27 cellular contexts compared by ENCODE assay signal in the genomic region with DNA sequence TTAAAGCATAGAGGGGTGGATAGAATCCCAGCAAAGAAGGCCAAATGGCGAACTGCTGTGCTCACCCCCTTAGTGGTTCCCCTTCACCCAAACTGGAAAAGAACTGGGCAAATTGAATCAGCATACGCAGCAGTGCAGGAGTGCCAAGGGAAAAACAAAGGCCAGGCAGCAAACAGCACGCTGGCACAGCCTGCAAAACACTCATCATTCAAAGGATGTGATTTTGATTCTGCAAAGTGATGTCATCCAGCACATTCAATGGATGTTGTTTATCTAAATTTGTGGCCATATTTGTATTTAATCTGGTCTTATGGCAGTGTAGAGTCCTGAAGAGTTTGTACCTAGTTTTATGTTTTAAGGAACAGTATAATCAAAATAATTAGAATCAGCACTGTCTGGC.
A peak's percentile ranks its signal among the peaks of the same experiment; 100 is the strongest.
DNase-seq lines count a peak whose midpoint lies in the region; ATAC-seq lines count a peak whose summit lies in the region.
"Had no signal": no experiment of that assay in that cellular context is flagged by ENCODE, and none has a peak within 500 bp of the region (broad histone marks: within the 10 kb centered on the region; RNA-seq: fewer than 3 reads in every experiment).

No MANE protein-coding gene starts in this region.

- POLR2A ChIA-PET in activated CD4-positive, alpha-beta memory T cell treated with anti-CD3 and anti-CD28 coated beads for 36 hours (lab: Charles Lee) = no interaction called here
- POLR2A ChIA-PET in activated CD4-positive, alpha-beta memory T cell treated with anti-CD3 and anti-CD28 coated beads, Interleukin-2, amount 10 ng/mL, durations not matched to agents 7 days and 5 days (lab: Charles Lee) = no interaction called here

- H3K27me3 Mint-ChIP-seq in activated CD4-positive, alpha-beta memory T cell treated with anti-CD3 and anti-CD28 coated beads for 36 hours = no peaks in the 10 kb centered on the region
- peaks cover 2% of the 10 kb centered on the region for H3K27me3 Mint-ChIP-seq in activated CD4-positive, alpha-beta memory T cell treated with anti-CD3 and anti-CD28 coated beads, Interleukin-2, amount 10 ng/mL, durations not matched to agents 7 days and 5 days
- H3K27me3 Mint-ChIP-seq in effector memory CD8-positive, alpha-beta T cell = no peaks in the 10 kb centered on the region
- H3K27me3 Mint-ChIP-seq: activated T-cell treated with anti-CD3 and anti-CD28 coated beads, Interleukin-2, amount 50 U/mL, for 24 hours; CD4-positive, alpha-beta memory T cell; stimulated activated naive CD8-positive, alpha-beta T cell treated with anti-CD3 and anti-CD28 coated beads, Interleukin-15, amount 100 ng/mL, for 72 hours had no signal

- no peaks in the 10 kb centered on the region for H3K9me3 Mint-ChIP-seq in activated CD4-positive, alpha-beta memory T cell treated with anti-CD3 and anti-CD28 coated beads for 36 hours
- H3K9me3 Mint-ChIP-seq in activated CD4-positive, alpha-beta memory T cell treated with anti-CD3 and anti-CD28 coated beads, Interleukin-2, amount 10 ng/mL, durations not matched to agents 7 days and 5 days = no peaks in the 10 kb centered on the region
- no peaks in the 10 kb centered on the region for H3K9me3 Mint-ChIP-seq in effector memory CD8-positive, alpha-beta T cell
- H3K9me3 Mint-ChIP-seq: activated T-cell treated with anti-CD3 and anti-CD28 coated beads, Interleukin-2, amount 50 U/mL, for 24 hours; H9; immature natural killer cell; naive thymus-derived CD4-positive, alpha-beta T cell; stimulated activated naive CD8-positive, alpha-beta T cell treated with anti-CD3 and anti-CD28 coated beads, Interleukin-15, amount 100 ng/mL, for 72 hours had no signal

- H3K4me3 Mint-ChIP-seq in activated CD4-positive, alpha-beta memory T cell treated with anti-CD3 and anti-CD28 coated beads for 36 hours = no peak overlapping the region
- no peak overlapping the region for H3K4me3 Mint-ChIP-seq in activated CD4-positive, alpha-beta memory T cell treated with anti-CD3 and anti-CD28 coated beads, Interleukin-2, amount 10 ng/mL, durations not matched to agents 7 days and 5 days
- H3K4me3 Mint-ChIP-seq in effector memory CD8-positive, alpha-beta T cell = no peak overlapping the region
- H3K4me3 Mint-ChIP-seq: activated T-cell treated with anti-CD3 and anti-CD28 coated beads, Interleukin-2, amount 50 U/mL, for 24 hours; CD4-positive, alpha-beta memory T cell; H9; immature natural killer cell; naive thymus-derived CD4-positive, alpha-beta T cell; stimulated activated naive CD8-positive, alpha-beta T cell treated with anti-CD3 and anti-CD28 coated beads, Interleukin-15, amount 100 ng/mL, for 72 hours had no signal

- no peaks in the 10 kb centered on the region for H3K36me3 Mint-ChIP-seq in activated CD4-positive, alpha-beta memory T cell treated with anti-CD3 and anti-CD28 coated beads for 36 hours
- H3K36me3 Mint-ChIP-seq in activated CD4-positive, alpha-beta memory T cell treated with anti-CD3 and anti-CD28 coated beads, Interleukin-2, amount 10 ng/mL, durations not matched to agents 7 days and 5 days (ENCODE audit: low read depth) = no peaks in the 10 kb centered on the region
- no peaks in the 10 kb centered on the region for H3K36me3 Mint-ChIP-seq in effector memory CD8-positive, alpha-beta T cell (ENCODE audit: insufficient read depth)
- H3K36me3 Mint-ChIP-seq: CD4-positive, alpha-beta memory T cell; immature natural killer cell; naive thymus-derived CD4-positive, alpha-beta T cell had no signal

- H3K27ac ChIP-seq in temporal lobe (ENCODE audit: low read depth, low read length) = peak overlapping the region; percentile 96
- H3K27ac ChIP-seq: brain microvascular endothelial cell, gastrocnemius medialis, left lung had no signal

- peak overlapping the region; percentile 13 for H3K27ac Mint-ChIP-seq in activated CD4-positive, alpha-beta memory T cell treated with anti-CD3 and anti-CD28 coated beads for 36 hours
- no peak overlapping the region for H3K27ac Mint-ChIP-seq in activated CD4-positive, alpha-beta memory T cell treated with anti-CD3 and anti-CD28 coated beads, Interleukin-2, amount 10 ng/mL, durations not matched to agents 7 days and 5 days
- peak overlapping the region; percentile 28 to 44 for H3K27ac Mint-ChIP-seq in effector memory CD8-positive, alpha-beta T cell
- H3K27ac Mint-ChIP-seq: activated T-cell treated with anti-CD3 and anti-CD28 coated beads, Interleukin-2, amount 50 U/mL, for 24 hours; immature natural killer cell; stimulated activated naive CD8-positive, alpha-beta T cell treated with anti-CD3 and anti-CD28 coated beads, Interleukin-15, amount 100 ng/mL, for 72 hours had no signal

- ATAC-seq in effector memory CD8-positive, alpha-beta T cell (replicated peaks) = no peak
- ATAC-seq in left ventricle myocardium superior = no peak
- ATAC-seq: gastrocnemius medialis; left lung; naive thymus-derived CD4-positive, alpha-beta T cell; stimulated activated naive CD8-positive, alpha-beta T cell treated with anti-CD3 and anti-CD28 coated beads, Interleukin-15, amount 100 ng/mL, for 72 hours had no signal

- intact Hi-C loops in activated CD4-positive, alpha-beta memory T cell treated with anti-CD3 and anti-CD28 coated beads for 36 hours (cut with micrococcal nuclease) = no loop called here
- intact Hi-C loops in left ventricle myocardium superior (cut with micrococcal nuclease) = no loop called here

- H3K4me1 Mint-ChIP-seq in activated CD4-positive, alpha-beta memory T cell treated with anti-CD3 and anti-CD28 coated beads for 36 hours (ENCODE audit: low read depth) = peaks cover 4% of the 10 kb centered on the region
- H3K4me1 Mint-ChIP-seq in activated CD4-positive, alpha-beta memory T cell treated with anti-CD3 and anti-CD28 coated beads, Interleukin-2, amount 10 ng/mL, durations not matched to agents 7 days and 5 days = no peaks in the 10 kb centered on the region
- H3K4me1 Mint-ChIP-seq in effector memory CD8-positive, alpha-beta T cell (ENCODE audit: low read depth in 2 of 2) = no peaks in the 10 kb centered on the region
- H3K4me1 Mint-ChIP-seq: immature natural killer cell had no signal

- CTCF ChIA-PET in activated CD4-positive, alpha-beta memory T cell treated with anti-CD3 and anti-CD28 coated beads for 36 hours (lab: Charles Lee) = no interaction called here
- CTCF ChIA-PET in activated CD4-positive, alpha-beta memory T cell treated with anti-CD3 and anti-CD28 coated beads, Interleukin-2, amount 10 ng/mL, durations not matched to agents 7 days and 5 days (lab: Charles Lee) = interaction anchor here (1.3 kb wide), 1 partner anchor 17 kb away, joined by 3 read pairs; no protein-coding TSS in a partner anchor

- DNase-seq in activated CD4-positive, alpha-beta memory T cell treated with anti-CD3 and anti-CD28 coated beads for 36 hours = no peak
- DNase-seq in activated CD4-positive, alpha-beta memory T cell treated with anti-CD3 and anti-CD28 coated beads, Interleukin-2, amount 10 ng/mL, durations not matched to agents 7 days and 5 days = no peak
- DNase-seq in effector memory CD8-positive, alpha-beta T cell = no peak
- peak; percentile 68 for DNase-seq in medulla oblongata (ENCODE audit: extremely low spot score)
- no peak for DNase-seq in NCI-H2107 treated with DMSO at 0.1 percent for 48 hours (lab: John Stamatoyannopoulos, UW; ENCODE audit: unreplicated experiment)
- DNase-seq in OCI-M1 (lab: John Stamatoyannopoulos, UW) = no peak
- DNase-seq in left ventricle myocardium superior = no peak
- DNase-seq: activated CD4-positive, alpha-beta T cell treated with anti-CD3 and anti-CD28 coated beads for 48 hours; activated gamma-delta T cell treated with Interleukin-2 at 50 U/mL for 16 hours; activated T-cell treated with anti-CD3 and anti-CD28 coated beads, Interleukin-2, amount 50 U/mL, for 24 hours; brain microvascular endothelial cell; CD4-positive, alpha-beta memory T cell; DMS153; effector CD8-positive, alpha-beta T cell; gastrocnemius medialis; H9; immature natural killer cell; KBM-7; left lung; naive thymus-derived CD4-positive, alpha-beta T cell; NCI-H1417 treated with DMSO at 0.1 percent for 48 hours; NCI-H2081 treated with DMSO at 0.1 percent for 48 hours; NCI-H82; retina; stimulated activated naive CD8-positive, alpha-beta T cell treated with anti-CD3 and anti-CD28 coated beads, Interleukin-15, amount 100 ng/mL, for 72 hours; trophoblast cell had no signal
